ENCODE assay signal across 8 cellular contexts in the genomic region with DNA sequence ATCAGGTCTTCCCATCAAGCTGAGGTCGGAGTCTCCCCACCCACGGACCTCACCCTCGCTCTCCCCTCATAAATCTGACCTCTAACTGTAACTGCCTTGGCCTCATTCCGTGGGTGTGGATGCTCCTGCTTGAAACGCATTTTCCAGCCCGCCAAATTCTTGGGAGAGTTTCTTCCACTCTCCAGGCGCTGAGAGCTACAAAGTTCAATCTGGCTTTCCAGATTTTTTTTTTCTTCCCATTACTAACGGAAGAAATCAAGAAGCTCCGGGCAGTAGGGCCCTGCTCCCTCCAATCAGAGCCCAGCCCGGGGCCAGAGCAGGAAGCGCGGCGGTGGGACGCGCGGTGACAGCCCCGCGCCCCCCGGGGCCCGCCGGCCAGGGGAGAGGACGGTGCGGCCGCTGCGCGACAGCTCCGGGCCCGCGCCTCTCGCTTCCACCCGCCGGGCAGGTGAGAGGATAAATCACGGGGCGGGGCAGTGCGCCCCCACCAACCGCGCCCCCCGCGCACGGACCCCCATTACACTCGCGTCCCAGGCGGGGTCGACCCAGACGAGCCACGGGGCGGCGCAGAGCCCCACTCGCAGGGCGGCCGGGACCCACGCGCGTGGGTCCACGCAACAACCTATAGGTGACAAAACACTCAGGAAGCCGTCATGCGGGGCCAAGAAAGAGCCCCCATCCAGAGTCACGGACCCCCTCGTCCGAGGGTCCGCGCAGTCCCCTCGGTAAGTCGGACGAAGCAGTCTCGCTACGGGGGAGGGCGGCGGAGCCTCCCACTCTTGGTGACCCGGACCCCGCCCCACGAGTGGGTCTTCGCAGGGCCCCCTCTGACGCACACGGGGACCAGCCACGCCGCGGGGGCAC. TPM values are rescaled to one million over a fixed set of nuclear protein-coding genes. Genes with fewer than 3 reads are reported as not detected.
DNase-seq lines count a peak whose midpoint lies in the region; ATAC-seq and TF ChIP-seq lines count a peak whose summit lies in the region.

No MANE protein-coding gene starts in this region.

- H3K36me3 ChIP-seq in Caco-2 (ENCODE audit: control insufficient read depth, insufficient read depth, low read length), result no peaks in the 10 kb centered on the region

- H3K27me3 ChIP-seq in Caco-2 (replicated peaks; ENCODE audit: control insufficient read depth, insufficient read depth, low read length), result no peaks in the 10 kb centered on the region

- DNase-seq in Caco-2 (peak in 1 of 2 experiments; percentile 37), SK-MEL-5 (ENCODE audit: low read depth, low spot score) (peak; percentile 29), left colon (peak; percentile 27 to 45), stromal cell of bone marrow (ENCODE audit: low read depth) (peak; percentile 25), NAMALWA (ENCODE audit: low spot score) (no peak), HPDE6-E6E7 (ENCODE audit: extremely low spot score) (no peak)
- peak; percentile 7 for DNase-seq in central memory CD4-positive, alpha-beta T cell

- H3K4me1 Mint-ChIP-seq in Caco-2 (ENCODE audit: low read depth, unreplicated experiment), result peaks cover 44% of the 10 kb centered on the region

- no peaks in the 10 kb centered on the region for H3K9me3 ChIP-seq in Caco-2

- CTCF ChIA-PET in Caco-2 (lab: Charles Lee), result interaction anchor here (0.6 to 1.8 kb wide), 4 partner anchors 95 to 148 kb away, joined by 4 to 9 read pairs (median 8); no protein-coding TSS in a partner anchor

- H3K4me3 ChIP-seq in Caco-2 (ENCODE audit: low read depth, low read length), result peak overlapping the region; percentile 93

- POLR2A ChIA-PET in Caco-2 (lab: Charles Lee), result interaction anchor here (1.0 kb wide), 1 partner anchor 837 kb away, joined by 3 read pairs; no protein-coding TSS in a partner anchor

- no TSS peak for BruUV-seq in Caco-2 (replicated peaks; lab: Mats Ljungman, UMichigan)

- H3K36me3 Mint-ChIP-seq in Caco-2 (ENCODE audit: insufficient read depth, unreplicated experiment), result peaks cover 16% of the 10 kb centered on the region

- TF ChIP-seq CTCF in Caco-2 (IDR thresholded peaks at IDR 0.05; ENCODE audit: insufficient read depth in 1 of 2, low read depth in 1 of 2, low read length in 1 of 2, severe bottlenecking in 1 of 2, unreplicated experiment in 1 of 2), result no peak

- peak overlapping the region; percentile 81 for H3K4me3 Mint-ChIP-seq in Caco-2 (ENCODE audit: unreplicated experiment)

- peaks cover 34% of the 10 kb centered on the region for H3K4me1 ChIP-seq in Caco-2

- peak; percentile 50 for ATAC-seq in left colon
- ATAC-seq in GM21367 (IDR thresholded peaks at IDR 0.05; ENCODE audit: unreplicated experiment), result no peak

- H3K27me3 Mint-ChIP-seq in Caco-2 (ENCODE audit: insufficient read depth, unreplicated experiment), result no peaks in the 10 kb centered on the region

- intact Hi-C loops in Caco-2 (cut with micrococcal nuclease; ENCODE audit: unreplicated experiment) (loop anchor here (5.0 kb wide), 1 partner anchor 49 kb away; no protein-coding TSS in a partner anchor), left colon (cut with DNase I, micrococcal nuclease) (no loop called here)

- H3K9me3 Mint-ChIP-seq in Caco-2 (ENCODE audit: unreplicated experiment), result no peaks in the 10 kb centered on the region

- H3K27ac Mint-ChIP-seq in Caco-2 (ENCODE audit: unreplicated experiment), result peak overlapping the region; percentile 60

- in situ Hi-C loops in SK-MEL-5 (cut with HindIII; ENCODE audit: low pct_unique_long_range_greater_than_20kb, low sequenced_read_pairs), result no loop called here

RNA-seq across cellular contexts. Expression of a gene that starts 0.9 kb away (rescaled TPM):
- total RNA-seq in Caco-2 (2022) (27.3 and 27.6 TPM in 2 replicates), left colon (10 to 100 TPM; 41.2 to 46.2 TPM)
- total RNA-seq in SK-MEL-5 (2014; rRNA removed; shearing (Covaris generic)), result 10.3 and 11.6 TPM in 2 replicates
- polyA plus RNA-seq in SK-MEL-5 (2015; cell fraction: cytosol; rRNA removed), result 16.8 and 21.4 TPM in 2 replicates
- 17.1 and 20.0 TPM in 2 replicates for polyA plus RNA-seq in SK-MEL-5 (2015; cell fraction: nucleus; rRNA removed)

Comparison
In these comparisons a context has a peak if more than half of its experiments do, and no peak if none do; other contexts are left out.
1. DNase-seq: peak in SK-MEL-5 (single experiment), central memory CD4-positive, alpha-beta T cell (single experiment), left colon (2 of 2) and stromal cell of bone marrow (single experiment); none in NAMALWA (single experiment) and HPDE6-E6E7 (single experiment).